Comparison of ENCODE assay signal across 8 cellular contexts in genomic region chr9:136328622-136329041, GRCh38. TPM values are rescaled to one million over a fixed set of nuclear protein-coding genes. Genes with fewer than 3 reads are reported as not detected.
A peak's percentile ranks its signal among the peaks of the same experiment; 100 is the strongest.
DNase-seq lines count a peak whose midpoint lies in the region; ATAC-seq and TF ChIP-seq lines count a peak whose summit lies in the region.
"Had no signal": no experiment of that assay in that cellular context is flagged by ENCODE, and none has a peak within 500 bp of the region (broad histone marks: within the 10 kb centered on the region; RNA-seq: fewer than 3 reads in every experiment).

No MANE protein-coding gene starts in this region.

- TF ChIP-seq POLR2A in stomach (IDR thresholded peaks at IDR 0.05) = no peak

- H3K9ac ChIP-seq in HUES48 (ENCODE audit: low read depth, low read length) (no peak overlapping the region), iPS-15b (ENCODE audit: low read depth, low read length) (peak overlapping the region; percentile 60)

- H3K27ac ChIP-seq in HUES48 (ENCODE audit: low read depth, low read length) (no peak overlapping the region), stomach (peak overlapping the region in 4 of 5 donors; percentile 56 to 87 (median 74))

- WGBS in stomach, 5 donors = 21 to 38% (median 33%) methylated on average over 15 of the region's 15 CpGs

- H3K27me3 ChIP-seq in HUES48 (ENCODE audit: control insufficient read depth, insufficient read depth, low read length) = no peaks in the 10 kb centered on the region
- no peaks in the 10 kb centered on the region for H3K27me3 ChIP-seq in iPS-15b (ENCODE audit: control insufficient read depth, insufficient read depth, low read length)
- H3K27me3 ChIP-seq in stomach = peaks cover 0 to 16% (median 0%) of the 10 kb centered on the region in 3 donors

- TF ChIP-seq EP300 in stomach (IDR thresholded peaks at IDR 0.05) = no peak

- H3K4me3 ChIP-seq in HUES48 (ENCODE audit: low read depth, low read length) = peak overlapping the region; percentile 20; the same call in 1 of the 2 replicates
- H3K4me3 ChIP-seq in iPS-15b (ENCODE audit: low read depth, low read length) = no peak overlapping the region
- H3K4me3 ChIP-seq in stomach = peak overlapping the region; percentile 64 to 87 (median 68)

- intact Hi-C loops in stomach (cut with DNase I; ENCODE audit: low total_unique reads) = no loop called here

- no peaks in the 10 kb centered on the region for H3K36me3 ChIP-seq in HUES48 (ENCODE audit: control insufficient read depth, insufficient read depth, low read length)
- peaks cover 3% of the 10 kb centered on the region for H3K36me3 ChIP-seq in iPS-15b (ENCODE audit: control insufficient read depth, insufficient read depth, low read length)
- no peaks in the 10 kb centered on the region for H3K36me3 ChIP-seq in stomach

- H3K9me3 ChIP-seq in HUES48 (ENCODE audit: control insufficient read depth, insufficient read depth, low read length) (no peaks in the 10 kb centered on the region), iPS-15b (ENCODE audit: control insufficient read depth, insufficient read depth, low read length) (no peaks in the 10 kb centered on the region), stomach (no peaks in the 10 kb centered on the region)

- no peak for TF ChIP-seq CTCF in stomach (IDR thresholded peaks at IDR 0.05)

- ATAC-seq in GM18870 (IDR thresholded peaks at IDR 0.05; ENCODE audit: unreplicated experiment) (no peak), HG03354 (IDR thresholded peaks at IDR 0.05; ENCODE audit: poor library complexity, severe bottlenecking, unreplicated experiment) (no peak)

- peak; percentile 66 for DNase-seq in amniotic epithelial cell (ENCODE audit: low read depth)
- DNase-seq in stomach = no peak
- DNase-seq in NCI-H1436 (lab: John Stamatoyannopoulos, UW) = no peak

- peaks cover 19% of the 10 kb centered on the region for H3K4me1 ChIP-seq in HUES48 (ENCODE audit: control insufficient read depth, insufficient read depth, low read length)
- peaks cover 2% of the 10 kb centered on the region for H3K4me1 ChIP-seq in iPS-15b (ENCODE audit: control insufficient read depth, insufficient read depth, low read length)
- H3K4me1 ChIP-seq in stomach = peaks cover 28 to 50% (median 40%) of the 10 kb centered on the region in 4 donors

RNA-seq across cellular contexts. Expression of gene GPSM1, which starts 1.3 kb away (rescaled TPM):
- total RNA-seq in stomach = 10 to 100 TPM in 3 of 5 donors, 1 to 10 TPM in 2; 3.5 to 16.5 (median 14.6) TPM
- 10 to 100 TPM in 1 of 3 donors, 1 to 10 TPM in 2; 6.3 to 17.4 (median 9.6) TPM for polyA plus RNA-seq in stomach

RNA-seq across cellular contexts. Expression of gene CCDC187, which starts 24.7 kb away (rescaled TPM):
- 1 to 10 TPM in 2 of 5 donors, under 1 TPM in 2, not detected in 1; 0.45 to 2.8 (median 1.7) TPM for total RNA-seq in stomach
- polyA plus RNA-seq in stomach = under 1 TPM; 0.12 to 0.31 (median 0.18) TPM
- total RNA-seq: T-helper 1 cell treated with Interleukin-12 subunit alpha and Interleukin-12 subunit beta and Interleukin-4 antibody, amounts not matched to agents 30 ng/mL and 1 ng/mL, for 36 hours had no signal

RNA-seq across cellular contexts. Expression of gene DNLZ, which starts 34.9 kb away (rescaled TPM):
- 10 to 100 TPM in 1 of 5 donors, 1 to 10 TPM in 3, not detected in 1; 1.3 to 10.1 (median 7.4) TPM for total RNA-seq in stomach
- polyA plus RNA-seq in stomach = 10 to 100 TPM; 13.9 to 16.8 (median 15.0) TPM

RNA-seq across cellular contexts. Expression of gene CARD9, which starts 44.8 kb away (rescaled TPM):
- total RNA-seq in stomach = 1 to 10 TPM in 3 of 5 donors, under 1 TPM in 1, not detected in 1; 0.92 to 8.2 (median 1.6) TPM
- polyA plus RNA-seq in stomach = 1 to 10 TPM in 2 of 3 donors, under 1 TPM in 1; 0.92 to 2.0 (median 1.1) TPM
